27 cellular contexts compared by ENCODE assay signal in the genomic region with DNA sequence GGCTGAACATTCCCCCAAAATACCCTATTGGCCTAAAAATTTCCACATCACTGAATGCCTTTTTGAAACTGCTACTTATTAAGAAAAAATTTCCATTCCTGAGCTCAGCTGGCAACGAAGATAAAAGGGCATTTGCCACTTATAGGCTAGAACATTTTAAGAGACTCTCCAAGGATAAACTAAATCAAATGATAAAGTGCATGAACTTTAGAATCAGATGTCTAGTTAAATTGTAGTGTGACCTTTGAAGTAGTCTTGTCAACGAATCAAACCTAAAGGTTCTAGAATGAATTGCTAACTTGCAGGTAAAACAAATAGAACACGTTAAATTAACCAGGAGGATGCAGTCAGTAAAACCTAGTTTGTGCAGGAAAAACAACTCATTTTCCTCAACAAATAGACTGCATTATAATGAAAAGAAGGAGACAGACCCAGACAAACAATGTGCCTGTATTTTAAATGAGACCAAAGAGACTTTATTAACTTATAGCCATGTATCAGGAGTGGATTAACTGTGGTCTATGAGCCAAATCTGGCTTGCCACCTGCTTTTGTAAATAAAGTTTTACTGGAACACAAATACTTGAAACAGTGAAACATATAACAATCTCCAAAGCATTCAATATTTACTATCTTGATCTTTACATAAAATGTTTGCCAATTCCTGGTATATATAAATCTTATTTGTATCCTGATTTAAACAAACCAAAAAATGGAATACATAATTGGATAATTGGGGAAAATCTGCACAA.
DNase-seq lines count a peak whose midpoint lies in the region; ATAC-seq, FAIRE-seq and TF ChIP-seq lines count a peak whose summit lies in the region.
"Had no signal": no experiment of that assay in that cellular context is flagged by ENCODE, and none has a peak within 500 bp of the region (broad histone marks: within the 10 kb centered on the region; RNA-seq: fewer than 3 reads in every experiment).

No MANE protein-coding gene starts in this region.

- no peak overlapping the region for H3K27ac ChIP-seq in GM12878 (ENCODE audit: control insufficient read depth, insufficient read depth)
- peak overlapping the region; percentile 41 to 56 for H3K27ac ChIP-seq in liver (ENCODE audit: low read depth in 1 of 2, low read length in 2 of 2)
- no peak overlapping the region for H3K27ac ChIP-seq in naive thymus-derived CD4-positive, alpha-beta T cell (ENCODE audit: low read depth, low read length)
- H3K27ac ChIP-seq: BLaER1, PC-9, SJSA1 had no signal

- BruUV-seq in GM12878 (replicated peaks; lab: Mats Ljungman, UMichigan), result no TSS peak

- no peaks in the 10 kb centered on the region for H3K4me1 ChIP-seq in GM12878 (ENCODE audit: control insufficient read depth, insufficient read depth, low read length)
- peaks cover 6 to 36% (median 27%) of the 10 kb centered on the region in 4 donors for H3K4me1 ChIP-seq in liver (ENCODE audit: control insufficient read depth in 4 of 4, insufficient read depth in 4 of 4, low read length in 3 of 4)
- no peaks in the 10 kb centered on the region for H3K4me1 ChIP-seq in naive thymus-derived CD4-positive, alpha-beta T cell (ENCODE audit: control insufficient read depth in 2 of 2, insufficient read depth in 2 of 2, low read length in 2 of 2)
- H3K4me1 ChIP-seq: BLaER1, HAP-1, SJSA1 had no signal

- intact Hi-C loops in GM12878 (cut with micrococcal nuclease; ENCODE audit: unreplicated experiment), result no loop called here
- intact Hi-C loops in naive thymus-derived CD4-positive, alpha-beta T cell (cut with micrococcal nuclease), result no loop called here

- H3K36me3 Mint-ChIP-seq in stimulated activated naive B cell treated with anti-CD40 and anti-IgM and Interleukin-4, amounts not matched to agents 10 μg/mL and 1 μg/mL and 100 μg/mL, for 72 hours, result no peaks in the 10 kb centered on the region
- H3K36me3 Mint-ChIP-seq in naive thymus-derived CD4-positive, alpha-beta T cell, result no peaks in the 10 kb centered on the region
- H3K36me3 Mint-ChIP-seq: CD4-positive, CD25-positive, alpha-beta regulatory T cell had no signal

- peak; percentile 49 for DNase-seq in DMS153 (lab: John Stamatoyannopoulos, UW)
- no peak for DNase-seq in DMS153 treated with DMSO at 0.1 percent for 48 hours (lab: John Stamatoyannopoulos, UW; ENCODE audit: unreplicated experiment)
- no peak for DNase-seq in GM12878 (ENCODE audit: low read depth, low spot score)
- DNase-seq in stimulated activated naive B cell treated with anti-CD40 and anti-IgM and Interleukin-4, amounts not matched to agents 10 μg/mL and 1 μg/mL and 100 μg/mL, for 72 hours, result no peak
- no peak for DNase-seq in naive thymus-derived CD4-positive, alpha-beta T cell
- DNase-seq in iPS-NIHi11 (ENCODE audit: low spot score), result no peak
- DNase-seq in putamen (ENCODE audit: low spot score), result no peak
- DNase-seq: 8988T; CD4-positive, CD25-positive, alpha-beta regulatory T cell; GOT3; HFFc6; IMR-90; KG1; NCI-H1048; NCI-H1417; NCI-H1694; NCI-H2029 treated with DMSO at 0.1 percent for 48 hours; NCI-H2227 treated with DMSO at 0.1 percent for 48 hours; NCI-H526 treated with DMSO at 0.1 percent for 48 hours; NK-92 treated with Interleukin-12 subunit alpha and Interleukin-12 subunit beta, amount 100 ng/mL, for 24 hours; PC-9 had no signal

- SMC1A ChIA-PET in GM12878 (lab: Charles Lee; ENCODE audit: uncharacterized antibody, unreplicated experiment), result interaction anchor here (1.2 to 1.6 kb wide), 2 partner anchors 217 to 427 kb away, joined by 3 read pairs; no protein-coding TSS in a partner anchor

- H3K9me3 ChIP-seq in GM12878 (replicated peaks; ENCODE audit: control insufficient read depth, insufficient read depth, low read length) (no peaks in the 10 kb centered on the region), liver (ENCODE audit: control insufficient read depth in 4 of 4, low read length in 3 of 4) (no peaks in the 10 kb centered on the region)
- no peaks in the 10 kb centered on the region for H3K9me3 ChIP-seq in naive thymus-derived CD4-positive, alpha-beta T cell (ENCODE audit: control insufficient read depth in 2 of 3, low read length in 3 of 3)
- H3K9me3 ChIP-seq: BLaER1, HAP-1, SJSA1 had no signal

- WGBS in GM12878 (ENCODE audit: insufficient coverage, insufficient replicate concordance, low lambda C conversion rate, missing lambda C conversion rate), result 0% methylated on average over 3 of the region's 3 CpGs
- WGBS in liver, result 23% methylated on average over 3 of the region's 3 CpGs

- H3K4me3 ChIP-seq in GM12878 (no peak overlapping the region), liver (ENCODE audit: low read depth in 1 of 3, low read length in 3 of 3) (no peak overlapping the region)
- no peak overlapping the region for H3K4me3 ChIP-seq in naive thymus-derived CD4-positive, alpha-beta T cell (ENCODE audit: low read length)
- H3K4me3 ChIP-seq: BLaER1, HAP-1, PC-9, SJSA1 had no signal

- H2AFZ ChIP-seq in GM12878 (ENCODE audit: control insufficient read depth, low read depth, low read length), result no peak overlapping the region
- H2AFZ ChIP-seq: PC-9 had no signal

- RAD21 ChIA-PET in GM12878 (lab: Charles Lee; ENCODE audit: unreplicated experiment), result interaction anchor here (1.2 to 1.4 kb wide), 3 partner anchors 9 to 284 kb away, joined by 3 to 4 read pairs (median 3); no protein-coding TSS in a partner anchor

- TF ChIP-seq RAD21 in GM12878 (IDR thresholded peaks at IDR 0.05; ENCODE audit: insufficient read depth, low read depth, low read length) (no peak), liver (IDR thresholded peaks at IDR 0.05) (no peak)

- no peak for FAIRE-seq in GM12878 (lab: Jason Lieb, UNC)
- FAIRE-seq: G401.6 had no signal

- H3K4me3 Mint-ChIP-seq in stimulated activated naive B cell treated with anti-CD40 and anti-IgM and Interleukin-4, amounts not matched to agents 10 μg/mL and 1 μg/mL and 100 μg/mL, for 72 hours, result no peak overlapping the region
- no peak overlapping the region for H3K4me3 Mint-ChIP-seq in naive thymus-derived CD4-positive, alpha-beta T cell
- H3K4me3 Mint-ChIP-seq: CD4-positive, CD25-positive, alpha-beta regulatory T cell; HFFc6 had no signal

- H3K9me3 Mint-ChIP-seq in stimulated activated naive B cell treated with anti-CD40 and anti-IgM and Interleukin-4, amounts not matched to agents 10 μg/mL and 1 μg/mL and 100 μg/mL, for 72 hours, result peaks cover 3 to 4% of the 10 kb centered on the region in 2 donors
- H3K9me3 Mint-ChIP-seq in naive thymus-derived CD4-positive, alpha-beta T cell, result peaks cover 0 to 4% (median 0%) of the 10 kb centered on the region in 11 donors

- H3K9ac ChIP-seq in GM12878 (ENCODE audit: control insufficient read depth, insufficient read depth, low read length) (no peak overlapping the region), liver (ENCODE audit: low read depth in 1 of 2, low read length in 2 of 2) (no peak overlapping the region)
- H3K9ac ChIP-seq: BLaER1 had no signal

- no peaks in the 10 kb centered on the region for H3K27me3 ChIP-seq in GM12878 (replicated peaks in 1 of 2; ENCODE audit: control insufficient read depth in 2 of 2, insufficient read depth in 2 of 2, low read length in 1 of 2)
- no peaks in the 10 kb centered on the region for H3K27me3 ChIP-seq in liver (ENCODE audit: control insufficient read depth in 4 of 4, insufficient read depth in 4 of 4, low read length in 3 of 4)
- H3K27me3 ChIP-seq in naive thymus-derived CD4-positive, alpha-beta T cell (ENCODE audit: control insufficient read depth in 2 of 2, insufficient read depth in 2 of 2, low read length in 2 of 2), result no peaks in the 10 kb centered on the region
- H3K27me3 ChIP-seq: BLaER1, SJSA1 had no signal

- no peak overlapping the region for H3K4me2 ChIP-seq in GM12878 (ENCODE audit: control insufficient read depth, insufficient read depth)
- H3K4me2 ChIP-seq: BLaER1, PC-9 had no signal

- H3K36me3 ChIP-seq in GM12878 (ENCODE audit: control insufficient read depth in 2 of 2, insufficient read depth in 2 of 2, low read length in 1 of 2) (no peaks in the 10 kb centered on the region), liver (ENCODE audit: control insufficient read depth in 4 of 4, insufficient read depth in 3 of 4, low read depth in 1 of 4, low read length in 3 of 4) (no peaks in the 10 kb centered on the region)
- H3K36me3 ChIP-seq in naive thymus-derived CD4-positive, alpha-beta T cell (ENCODE audit: control insufficient read depth in 2 of 3, insufficient read depth in 3 of 3, low read length in 3 of 3), result no peaks in the 10 kb centered on the region
- H3K36me3 ChIP-seq: BLaER1, HAP-1, SJSA1 had no signal

- peak; percentile 40 for ATAC-seq in GM12878
- peak; percentile 22 to 58 for ATAC-seq in stimulated activated naive B cell treated with anti-CD40 and anti-IgM and Interleukin-4, amounts not matched to agents 10 μg/mL and 1 μg/mL and 100 μg/mL, for 72 hours (replicated peaks)
- ATAC-seq in naive thymus-derived CD4-positive, alpha-beta T cell, result no peak
- ATAC-seq: Right ventricle myocardium inferior had no signal

- in situ Hi-C loops in GM12878 (cut with MboI), result no loop called here

- peaks cover 2 to 5% of the 10 kb centered on the region in 2 donors for H3K4me1 Mint-ChIP-seq in stimulated activated naive B cell treated with anti-CD40 and anti-IgM and Interleukin-4, amounts not matched to agents 10 μg/mL and 1 μg/mL and 100 μg/mL, for 72 hours
- H3K4me1 Mint-ChIP-seq in naive thymus-derived CD4-positive, alpha-beta T cell, result no peaks in the 10 kb centered on the region
- H3K4me1 Mint-ChIP-seq: CD4-positive, CD25-positive, alpha-beta regulatory T cell had no signal

- CTCF ChIA-PET in GM12878 (lab: Yijun Ruan, JAX), result interaction anchor here (0.7 kb wide), 2 partner anchors 14 to 88 kb away, joined by 3 read pairs; no protein-coding TSS in a partner anchor
- CTCF ChIA-PET in naive thymus-derived CD4-positive, alpha-beta T cell (lab: Charles Lee), result interaction anchor here (0.7 kb wide), 1 partner anchor 590 kb away, joined by 3 read pairs; no protein-coding TSS in a partner anchor

- no peaks in the 10 kb centered on the region for H4K20me1 ChIP-seq in GM12878 (ENCODE audit: control insufficient read depth, insufficient read depth)
- H4K20me1 ChIP-seq: BLaER1 had no signal

- POLR2A ChIA-PET in GM12878 (lab: Charles Lee), result no interaction called here
- POLR2A ChIA-PET in naive thymus-derived CD4-positive, alpha-beta T cell (lab: Charles Lee), result no interaction called here

- H3K27me3 Mint-ChIP-seq in stimulated activated naive B cell treated with anti-CD40 and anti-IgM and Interleukin-4, amounts not matched to agents 10 μg/mL and 1 μg/mL and 100 μg/mL, for 72 hours, result no peaks in the 10 kb centered on the region
- H3K27me3 Mint-ChIP-seq in naive thymus-derived CD4-positive, alpha-beta T cell, result no peaks in the 10 kb centered on the region
- H3K27me3 Mint-ChIP-seq: CD4-positive, CD25-positive, alpha-beta regulatory T cell had no signal

- TF ChIP-seq CTCF in GM12878 (IDR thresholded peaks at IDR 0.05 in 2 of 3, conservative IDR thresholded peaks at IDR 0.05 in 1 of 3; ENCODE audit: control insufficient read depth in 2 of 3, extremely low read depth in 1 of 3, insufficient read depth in 1 of 3, low read depth in 3 of 3, low read length in 3 of 3), result no peak
- TF ChIP-seq CTCF in liver (IDR thresholded peaks at IDR 0.05; ENCODE audit: low read depth, low read length, missing input control), result no peak

- no peak for TF ChIP-seq POLR2A in GM12878 (IDR thresholded peaks at IDR 0.05; ENCODE audit: low read depth, low read length)

- H3K27ac Mint-ChIP-seq in stimulated activated naive B cell treated with anti-CD40 and anti-IgM and Interleukin-4, amounts not matched to agents 10 μg/mL and 1 μg/mL and 100 μg/mL, for 72 hours, result peak overlapping the region; percentile 44
- no peak overlapping the region for H3K27ac Mint-ChIP-seq in naive thymus-derived CD4-positive, alpha-beta T cell
- H3K27ac Mint-ChIP-seq: CD4-positive, CD25-positive, alpha-beta regulatory T cell; HFFc6 had no signal

- H3K79me2 ChIP-seq in GM12878 (ENCODE audit: control insufficient read depth, insufficient read depth, low read length), result no peaks in the 10 kb centered on the region

- TF ChIP-seq EP300 in GM12878 (IDR thresholded peaks at IDR 0.05; ENCODE audit: borderline replicate concordance in 1 of 2, control insufficient read depth in 1 of 2, low read depth in 2 of 2, low read length in 2 of 2), result no peak

Comparison
In these comparisons a context has a peak if more than half of its experiments do, and no peak if none do; other contexts are left out.
1. H3K27ac ChIP-seq: peak in liver (2 of 2); none in GM12878 (single experiment) and naive thymus-derived CD4-positive, alpha-beta T cell (single experiment).